ENCODE assay signal across 9 cellular contexts in genomic region chr17:43467981-43468541, GRCh38. TPM values are rescaled to one million over a fixed set of nuclear protein-coding genes. Genes with fewer than 3 reads are reported as not detected.
A peak's percentile ranks its signal among the peaks of the same experiment; 100 is the strongest.
DNase-seq lines count a peak whose midpoint lies in the region; ATAC-seq and TF ChIP-seq lines count a peak whose summit lies in the region.
"Had no signal": no experiment of that assay in that cellular context is flagged by ENCODE, and none has a peak within 500 bp of the region (broad histone marks: within the 10 kb centered on the region; RNA-seq: fewer than 3 reads in every experiment).

No MANE protein-coding gene starts in this region.

- H3K9me3 Mint-ChIP-seq in naive thymus-derived CD4-positive, alpha-beta T cell: peaks cover 0 to 1% (median 0%) of the 10 kb centered on the region in 11 donors

- peaks cover 0 to 1% (median 0%) of the 10 kb centered on the region in 7 donors for H3K4me1 Mint-ChIP-seq in naive thymus-derived CD4-positive, alpha-beta T cell

- no peak for TF ChIP-seq CTCF in gastrocnemius medialis (IDR thresholded peaks at IDR 0.05 in 4 of 5, conservative IDR thresholded peaks at IDR 0.05 in 1 of 5)

- H3K27me3 Mint-ChIP-seq in naive thymus-derived CD4-positive, alpha-beta T cell: peaks cover 10 to 18% (median 13%) of the 10 kb centered on the region in 5 donors

- H3K4me3 Mint-ChIP-seq in naive thymus-derived CD4-positive, alpha-beta T cell: no peak overlapping the region

- CTCF ChIA-PET in naive thymus-derived CD4-positive, alpha-beta T cell (lab: Charles Lee): interaction anchor here (0.5 to 0.8 kb wide), 3 partner anchors 16 to 1602 kb away, joined by 3 to 4 read pairs (median 3); partner anchors contain the start of gene DHX8

- POLR2A ChIA-PET in naive thymus-derived CD4-positive, alpha-beta T cell (lab: Charles Lee): no interaction called here

- in situ Hi-C loops in gastrocnemius medialis (cut with MboI; ENCODE audit: low sequenced_read_pairs in 4 of 4): no loop called here

- H3K36me3 ChIP-seq in SJSA1 (no peaks in the 10 kb centered on the region), gastrocnemius medialis (no peaks in the 10 kb centered on the region)
- H3K36me3 ChIP-seq in naive thymus-derived CD4-positive, alpha-beta T cell (ENCODE audit: control insufficient read depth in 2 of 3, insufficient read depth in 3 of 3, low read length in 3 of 3): no peaks in the 10 kb centered on the region

- H3K27ac ChIP-seq in SJSA1 (peak overlapping the region; percentile 66), gastrocnemius medialis (no peak overlapping the region)
- no peak overlapping the region for H3K27ac ChIP-seq in naive thymus-derived CD4-positive, alpha-beta T cell (ENCODE audit: low read depth, low read length)

- H3K27ac Mint-ChIP-seq in naive thymus-derived CD4-positive, alpha-beta T cell: peak overlapping the region in 1 of 9 donors; percentile 46

- no peak for TF ChIP-seq POLR2A in gastrocnemius medialis (IDR thresholded peaks at IDR 0.05)

- DNase-seq in GM03348 (ENCODE audit: low spot score) (peak; percentile 91), SJSA1 (ENCODE audit: low read depth in 1 of 2, low spot score in 2 of 2) (peak in 1 of 2 experiments; percentile 56), fibroblast of the conjunctiva (ENCODE audit: low read depth) (peak; percentile 54), gastrocnemius medialis (peak in 1 of 2 donors; percentile 34)
- DNase-seq in naive thymus-derived CD4-positive, alpha-beta T cell: no peak
- DNase-seq: NCI-H2029 treated with DMSO at 0.1 percent for 48 hours had no signal

- H3K27me3 ChIP-seq in SJSA1 (replicated peaks) (no peaks in the 10 kb centered on the region), gastrocnemius medialis (no peaks in the 10 kb centered on the region)
- no peaks in the 10 kb centered on the region for H3K27me3 ChIP-seq in naive thymus-derived CD4-positive, alpha-beta T cell (ENCODE audit: control insufficient read depth in 2 of 2, insufficient read depth in 2 of 2, low read length in 2 of 2)

- H3K4me3 ChIP-seq in SJSA1: no peak overlapping the region
- H3K4me3 ChIP-seq in gastrocnemius medialis: no peak overlapping the region
- H3K4me3 ChIP-seq in naive thymus-derived CD4-positive, alpha-beta T cell (ENCODE audit: low read length): no peak overlapping the region

- ATAC-seq in gastrocnemius medialis: peak; percentile 21 to 69
- no peak for ATAC-seq in HG02938 (IDR thresholded peaks at IDR 0.05; ENCODE audit: unreplicated experiment)
- ATAC-seq in HG03460 (IDR thresholded peaks at IDR 0.05; ENCODE audit: unreplicated experiment): no peak
- no peak for ATAC-seq in HG02852 (IDR thresholded peaks at IDR 0.05; ENCODE audit: unreplicated experiment)
- no peak for ATAC-seq in naive thymus-derived CD4-positive, alpha-beta T cell

- H3K36me3 Mint-ChIP-seq in naive thymus-derived CD4-positive, alpha-beta T cell: no peaks in the 10 kb centered on the region

- intact Hi-C loops in gastrocnemius medialis (cut with DNase I; ENCODE audit: low total_unique reads): no loop called here
- intact Hi-C loops in naive thymus-derived CD4-positive, alpha-beta T cell (cut with micrococcal nuclease): no loop called here

- H3K4me1 ChIP-seq in SJSA1 (replicated peaks) (peaks cover 21% of the 10 kb centered on the region), gastrocnemius medialis (peaks cover 0 to 13% of the 10 kb centered on the region in 2 donors)
- H3K4me1 ChIP-seq in naive thymus-derived CD4-positive, alpha-beta T cell (ENCODE audit: control insufficient read depth in 2 of 2, insufficient read depth in 2 of 2, low read length in 2 of 2): no peaks in the 10 kb centered on the region

- H3K9me3 ChIP-seq in SJSA1 (replicated peaks) (no peaks in the 10 kb centered on the region), gastrocnemius medialis (no peaks in the 10 kb centered on the region)
- no peaks in the 10 kb centered on the region for H3K9me3 ChIP-seq in naive thymus-derived CD4-positive, alpha-beta T cell (ENCODE audit: control insufficient read depth in 2 of 3, low read length in 3 of 3)

RNA-seq across cellular contexts. Expression of gene DHX8, which starts 15.7 kb away (rescaled TPM):
- total RNA-seq in SJSA1 (2014; rRNA removed; shearing (Covaris generic)): 75.2 and 81.7 TPM in 2 replicates
- total RNA-seq in gastrocnemius medialis: 10 to 100 TPM; 24.0 to 30.3 (median 27.2) TPM
- total RNA-seq in naive thymus-derived CD4-positive, alpha-beta T cell: 10 to 100 TPM; 67.7 to 93.4 (median 77.8) TPM
- 10 to 100 TPM; 23.5 to 29.0 TPM for polyA plus RNA-seq in naive thymus-derived CD4-positive, alpha-beta T cell

Comparison
In these comparisons a context has a peak if more than half of its experiments do, and no peak if none do; other contexts are left out.
1. DNase-seq: peak in GM03348 (single experiment) and fibroblast of the conjunctiva (single experiment); none in naive thymus-derived CD4-positive, alpha-beta T cell (0 of 9).
2. ATAC-seq: peak in gastrocnemius medialis (2 of 2); none in HG02938 (single experiment), HG03460 (single experiment), HG02852 (single experiment) and naive thymus-derived CD4-positive, alpha-beta T cell (single experiment).